In genomic region chr10:51389415-51390342, GRCh38 we compare ENCODE assay signal across 9 cellular contexts.
DNase-seq lines count a peak whose midpoint lies in the region; ATAC-seq and TF ChIP-seq lines count a peak whose summit lies in the region.
"Had no signal": no experiment of that assay in that cellular context is flagged by ENCODE, and none has a peak within 500 bp of the region (broad histone marks: within the 10 kb centered on the region; RNA-seq: fewer than 3 reads in every experiment).

No MANE protein-coding gene starts in this region.

- H3K9me3 Mint-ChIP-seq in progenitor cell of endocrine pancreas (ENCODE audit: low read depth): no peaks in the 10 kb centered on the region

- TF ChIP-seq POLR2A in gastroesophageal sphincter (IDR thresholded peaks at IDR 0.05): no peak

- no peaks in the 10 kb centered on the region for H3K4me1 Mint-ChIP-seq in progenitor cell of endocrine pancreas (ENCODE audit: low read depth)

- peak; percentile 98 for DNase-seq in AG09319 (ENCODE audit: extremely low read depth, low read depth)
- peak; percentile 97 for DNase-seq in NCI-H226
- DNase-seq in activated T-cell treated with anti-CD3 and anti-CD28 coated beads for 24 hours (ENCODE audit: low read depth): peak; percentile 19
- DNase-seq in progenitor cell of endocrine pancreas (ENCODE audit: low spot score, unreplicated experiment): peak; percentile 14

- ATAC-seq in GM18499 (IDR thresholded peaks at IDR 0.05; ENCODE audit: insufficient read depth, unreplicated experiment) (peak; percentile 68), HG02840 (IDR thresholded peaks at IDR 0.05; ENCODE audit: low FRiP score, unreplicated experiment) (peak; percentile 74), gastroesophageal sphincter (peak; percentile 48)
- ATAC-seq in activated CD4-positive, CD25-positive, alpha-beta regulatory T cell treated with anti-CD3 and anti-CD28 coated beads, Interleukin-2, amount 50 U/mL, for 24 hours: no peak

- H3K27ac ChIP-seq in gastroesophageal sphincter: no peak overlapping the region
- H3K27ac ChIP-seq: skin epidermis had no signal

- H3K36me3 ChIP-seq in gastroesophageal sphincter: no peaks in the 10 kb centered on the region

- H3K4me3 ChIP-seq in gastroesophageal sphincter: no peak overlapping the region
- H3K4me3 ChIP-seq: skin epidermis had no signal

- no peaks in the 10 kb centered on the region for H3K27me3 Mint-ChIP-seq in progenitor cell of endocrine pancreas

- no peak overlapping the region for H3K4me3 Mint-ChIP-seq in progenitor cell of endocrine pancreas (ENCODE audit: low read depth)

- H3K36me3 Mint-ChIP-seq in progenitor cell of endocrine pancreas (ENCODE audit: insufficient read depth): no peaks in the 10 kb centered on the region

- 46 to 60% methylated on average over 3 of the region's 3 CpGs for WGBS in gastroesophageal sphincter (ENCODE audit: low coverage in 1 of 2), 2 donors

- no peak for TF ChIP-seq EP300 in gastroesophageal sphincter (IDR thresholded peaks at IDR 0.05)

- H3K27me3 ChIP-seq in gastroesophageal sphincter: no peaks in the 10 kb centered on the region

- H3K4me1 ChIP-seq in gastroesophageal sphincter: peaks cover 0 to 10% (median 0%) of the 10 kb centered on the region in 3 donors

- TF ChIP-seq CTCF in AG09319 (IDR thresholded peaks at IDR 0.05; ENCODE audit: low read depth, low read length) (peak; percentile 69), gastroesophageal sphincter (IDR thresholded peaks at IDR 0.05) (peak; percentile 24 to 56 (median 34)), progenitor cell of endocrine pancreas (IDR thresholded peaks at IDR 0.05; ENCODE audit: unreplicated experiment) (peak; percentile 78)

- no peaks in the 10 kb centered on the region for H3K9me3 ChIP-seq in gastroesophageal sphincter

- H3K27ac Mint-ChIP-seq in progenitor cell of endocrine pancreas: no peak overlapping the region

Comparison
In these comparisons a context has a peak if more than half of its experiments do, and no peak if none do; other contexts are left out.
1. DNase-seq: peak in every context shown above with its lines; median percentile 98 in AG09319; 97 in NCI-H226; 19 in activated T-cell treated with anti-CD3 and anti-CD28 coated beads for 24 hours; 14 in progenitor cell of endocrine pancreas.
2. ATAC-seq: peak in GM18499 (single experiment), HG02840 (single experiment) and gastroesophageal sphincter (single experiment); none in activated CD4-positive, CD25-positive, alpha-beta regulatory T cell treated with anti-CD3 and anti-CD28 coated beads, Interleukin-2, amount 50 U/mL, for 24 hours (0 of 2).
3. Peak in every context shown above with its lines, with median percentiles within 50 percentile points of each other: CTCF ChIP-seq.